Comparison of ENCODE assay signal across 34 cellular contexts in the genomic region with DNA sequence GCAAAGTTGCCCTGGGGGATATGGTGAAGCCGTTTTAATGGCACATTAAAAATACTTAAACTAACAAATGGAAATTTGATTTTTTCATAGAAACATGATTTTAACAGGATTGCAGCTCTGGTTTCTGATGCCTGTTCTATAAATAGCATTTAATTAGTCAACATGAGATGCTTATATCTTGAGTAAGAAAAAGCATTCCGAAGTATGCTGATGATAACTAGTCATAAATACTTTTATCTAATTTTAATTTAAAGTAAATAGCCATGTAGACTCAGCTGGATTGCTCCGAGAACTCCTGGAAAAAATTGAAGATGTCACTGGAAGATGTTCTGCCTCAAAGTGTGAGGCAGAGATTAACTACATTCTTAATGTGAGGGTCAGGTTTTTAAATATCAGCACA. TPM values are rescaled to one million over a fixed set of nuclear protein-coding genes. Genes with fewer than 3 reads are reported as not detected.
A peak's percentile ranks its signal among the peaks of the same experiment; 100 is the strongest.
DNase-seq lines count a peak whose midpoint lies in the region; ATAC-seq and TF ChIP-seq lines count a peak whose summit lies in the region.
"Had no signal": no experiment of that assay in that cellular context is flagged by ENCODE, and none has a peak within 500 bp of the region (broad histone marks: within the 10 kb centered on the region; RNA-seq: fewer than 3 reads in every experiment).

No MANE protein-coding gene starts in this region.

- H3K27me3 ChIP-seq in left lung = no peaks in the 10 kb centered on the region
- H3K27me3 ChIP-seq: brain microvascular endothelial cell, dorsolateral prefrontal cortex, esophagus muscularis mucosa, neural progenitor cell, right atrium auricular region, spleen had no signal

- no peak overlapping the region for H3K4me3 Mint-ChIP-seq in activated T-helper 17 cell treated with anti-CD3 and anti-CD28 coated beads, Interleukin-2, amount 50 U/mL, for 72 hours
- no peak overlapping the region for H3K4me3 Mint-ChIP-seq in activated CD8-positive, alpha-beta memory T cell treated with anti-CD3 and anti-CD28 coated beads, Interleukin-2, amount 10 ng/mL, durations not matched to agents 7 days and 5 days
- H3K4me3 Mint-ChIP-seq: activated CD4-positive, alpha-beta memory T cell treated with anti-CD3 and anti-CD28 coated beads for 36 hours; IgD-negative memory B cell; immature natural killer cell; neural progenitor cell had no signal

- intact Hi-C loops in left lung (cut with DNase I) = loop anchor here in 1 of 2 donors (10.0 kb wide), 1 partner anchor 309 kb away; no protein-coding TSS in a partner anchor

- peak overlapping the region; percentile 10 for H3K27ac Mint-ChIP-seq in activated T-helper 17 cell treated with anti-CD3 and anti-CD28 coated beads, Interleukin-2, amount 50 U/mL, for 72 hours
- H3K27ac Mint-ChIP-seq in activated CD8-positive, alpha-beta memory T cell treated with anti-CD3 and anti-CD28 coated beads, Interleukin-2, amount 10 ng/mL, durations not matched to agents 7 days and 5 days = no peak overlapping the region
- H3K27ac Mint-ChIP-seq: activated CD4-positive, alpha-beta memory T cell treated with anti-CD3 and anti-CD28 coated beads for 36 hours; IgD-negative memory B cell; immature natural killer cell; neural progenitor cell had no signal

- H3K9me3 Mint-ChIP-seq in activated T-helper 17 cell treated with anti-CD3 and anti-CD28 coated beads, Interleukin-2, amount 50 U/mL, for 72 hours = no peaks in the 10 kb centered on the region
- no peaks in the 10 kb centered on the region for H3K9me3 Mint-ChIP-seq in activated CD8-positive, alpha-beta memory T cell treated with anti-CD3 and anti-CD28 coated beads, Interleukin-2, amount 10 ng/mL, durations not matched to agents 7 days and 5 days (ENCODE audit: low read depth)
- H3K9me3 Mint-ChIP-seq: activated CD4-positive, alpha-beta memory T cell treated with anti-CD3 and anti-CD28 coated beads for 36 hours; IgD-negative memory B cell; immature natural killer cell; neural progenitor cell had no signal

- peaks cover 0 to 8% of the 10 kb centered on the region in 2 donors for H3K36me3 ChIP-seq in left lung
- H3K36me3 ChIP-seq: brain microvascular endothelial cell, neural progenitor cell had no signal

- TF ChIP-seq CTCF in fibroblast of villous mesenchyme (IDR thresholded peaks at IDR 0.05; ENCODE audit: insufficient read depth, low read depth, low read length) (no peak), left lung (IDR thresholded peaks at IDR 0.05) (no peak)

- DNase-seq in AG08395 (ENCODE audit: low spot score) (peak; percentile 11), HCEC 1CT (peak; percentile 71), fibroblast of villous mesenchyme (ENCODE audit: low read depth) (peak; percentile 45), left lung (no peak), SW480 (ENCODE audit: low spot score) (no peak)
- DNase-seq in activated CD8-positive, alpha-beta memory T cell treated with anti-CD3 and anti-CD28 coated beads, Interleukin-2, amount 10 ng/mL, durations not matched to agents 7 days and 5 days = no peak
- DNase-seq: activated CD4-positive, alpha-beta memory T cell treated with anti-CD3 and anti-CD28 coated beads for 36 hours; activated CD8-positive, alpha-beta memory T cell treated with anti-CD3 and anti-CD28 coated beads, Interleukin-2, amount 50 U/mL, for 4 hours; activated naive CD4-positive, alpha-beta T cell treated with Interleukin-2 at 50 U/mL for 16 hours; amniotic stem cell; brain microvascular endothelial cell; Calu3; dorsolateral prefrontal cortex; immature natural killer cell; mesendoderm; NCI-H1048; NCI-H1694; NCI-H446; NCI-H82; spleen; stimulated activated CD4-positive, alpha-beta T cell treated with anti-CD3 and anti-CD28 coated beads, Interleukin-2, amount 100 ng/mL, for 24 hours; stimulated activated naive CD8-positive, alpha-beta T cell treated with anti-CD3 and anti-CD28 coated beads, Interleukin-15, Interleukin-2, amounts not matched to agents 100 U/mL and 50 U/mL, for 24 hours; T-helper 1 cell had no signal

- H3K36me3 Mint-ChIP-seq in activated T-helper 17 cell treated with anti-CD3 and anti-CD28 coated beads, Interleukin-2, amount 50 U/mL, for 72 hours (ENCODE audit: low read depth) = peaks cover 42% of the 10 kb centered on the region
- H3K36me3 Mint-ChIP-seq in activated CD8-positive, alpha-beta memory T cell treated with anti-CD3 and anti-CD28 coated beads, Interleukin-2, amount 10 ng/mL, durations not matched to agents 7 days and 5 days = peaks cover 9% of the 10 kb centered on the region

- H3K9me3 ChIP-seq in left lung = no peaks in the 10 kb centered on the region
- H3K9me3 ChIP-seq: esophagus muscularis mucosa, HAP-1, right atrium auricular region, spleen had no signal

- no peak for ATAC-seq in activated T-helper 17 cell treated with anti-CD3 and anti-CD28 coated beads, Interleukin-2, amount 50 U/mL, for 72 hours (replicated peaks)
- no peak for ATAC-seq in left lung
- no peak for ATAC-seq in HG03139 (IDR thresholded peaks at IDR 0.05; ENCODE audit: unreplicated experiment)
- no peak for ATAC-seq in activated CD8-positive, alpha-beta memory T cell treated with anti-CD3 and anti-CD28 coated beads, Interleukin-2, amount 10 ng/mL, durations not matched to agents 7 days and 5 days
- ATAC-seq: activated CD4-positive, CD25-positive, alpha-beta regulatory T cell treated with anti-CD3 and anti-CD28 coated beads, Interleukin-2, amount 50 U/mL, for 24 hours; GM12878; left lobe of liver; stimulated activated naive CD8-positive, alpha-beta T cell treated with anti-CD3 and anti-CD28 coated beads, Interleukin-15, Interleukin-2, amounts not matched to agents 100 U/mL and 50 U/mL, for 24 hours had no signal

- H3K4me1 ChIP-seq in left lung = no peaks in the 10 kb centered on the region
- H3K4me1 ChIP-seq: HAP-1, neural progenitor cell, spleen had no signal

- H3K4me3 ChIP-seq in fibroblast of villous mesenchyme (ENCODE audit: low read depth, low read length) (no peak overlapping the region), left lung (no peak overlapping the region)
- H3K4me3 ChIP-seq: dorsolateral prefrontal cortex, esophagus muscularis mucosa, GM12878, HAP-1, neural progenitor cell, right atrium auricular region, spleen had no signal

- no peak overlapping the region for H3K27ac ChIP-seq in left lung
- H3K27ac ChIP-seq: 22Rv1, brain microvascular endothelial cell, dorsolateral prefrontal cortex, esophagus muscularis mucosa, neural progenitor cell, right atrium auricular region, spleen had no signal

- CTCF ChIA-PET in activated CD8-positive, alpha-beta memory T cell treated with anti-CD3 and anti-CD28 coated beads, Interleukin-2, amount 10 ng/mL, durations not matched to agents 7 days and 5 days (lab: Charles Lee) = no interaction called here

- H3K27me3 Mint-ChIP-seq in activated T-helper 17 cell treated with anti-CD3 and anti-CD28 coated beads, Interleukin-2, amount 50 U/mL, for 72 hours = no peaks in the 10 kb centered on the region
- H3K27me3 Mint-ChIP-seq in activated CD8-positive, alpha-beta memory T cell treated with anti-CD3 and anti-CD28 coated beads, Interleukin-2, amount 10 ng/mL, durations not matched to agents 7 days and 5 days = no peaks in the 10 kb centered on the region
- H3K27me3 Mint-ChIP-seq: activated CD4-positive, alpha-beta memory T cell treated with anti-CD3 and anti-CD28 coated beads for 36 hours; IgD-negative memory B cell had no signal

- H3K4me1 Mint-ChIP-seq in activated T-helper 17 cell treated with anti-CD3 and anti-CD28 coated beads, Interleukin-2, amount 50 U/mL, for 72 hours = no peaks in the 10 kb centered on the region
- no peaks in the 10 kb centered on the region for H3K4me1 Mint-ChIP-seq in activated CD8-positive, alpha-beta memory T cell treated with anti-CD3 and anti-CD28 coated beads, Interleukin-2, amount 10 ng/mL, durations not matched to agents 7 days and 5 days
- H3K4me1 Mint-ChIP-seq: neural progenitor cell had no signal

RNA-seq across cellular contexts. Expression of a gene that starts 53.7 kb away (rescaled TPM):
- 10 to 100 TPM; 30.2 to 62.2 TPM for total RNA-seq in activated T-helper 17 cell treated with anti-CD3 and anti-CD28 coated beads, Interleukin-2, amount 50 U/mL, for 72 hours
- total RNA-seq in fibroblast of villous mesenchyme = 20.9 and 34.5 TPM in 2 replicates
- 10 to 100 TPM; 27.0 to 40.5 TPM for total RNA-seq in left lung
- 10 to 100 TPM; 36.9 to 38.0 TPM for total RNA-seq in activated CD8-positive, alpha-beta memory T cell treated with anti-CD3 and anti-CD28 coated beads, Interleukin-2, amount 10 ng/mL, durations not matched to agents 7 days and 5 days

Comparison
In these comparisons a context has a peak if more than half of its experiments do, and no peak if none do; other contexts are left out.
1. DNase-seq: peak in AG08395 (single experiment), HCEC 1CT (single experiment) and fibroblast of villous mesenchyme (single experiment); none in left lung (0 of 2), activated CD8-positive, alpha-beta memory T cell treated with anti-CD3 and anti-CD28 coated beads, Interleukin-2, amount 10 ng/mL, durations not matched to agents 7 days and 5 days (single experiment) and SW480 (single experiment).